23 cellular contexts compared by ENCODE assay signal in the genomic region with DNA sequence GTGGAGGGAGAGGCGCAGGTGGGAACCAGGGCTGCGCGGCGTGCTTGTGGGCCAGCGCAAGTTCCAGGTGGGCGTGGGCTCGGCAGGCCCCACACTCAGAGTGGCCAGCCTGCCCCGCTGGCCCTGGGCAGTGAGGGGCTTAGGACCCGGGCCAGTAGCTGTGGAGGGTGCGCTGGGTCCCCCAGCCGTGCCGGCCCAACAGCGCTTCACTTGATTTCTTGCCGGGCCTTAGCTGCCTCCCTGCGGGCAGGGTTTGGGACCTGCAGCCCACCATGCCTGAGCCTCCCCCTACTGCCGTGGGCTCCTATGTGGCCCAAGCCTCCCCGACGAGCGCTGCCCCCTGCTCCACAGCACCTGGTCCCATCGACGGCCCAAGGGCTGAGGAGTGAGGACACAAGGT.
"Had no signal": no experiment of that assay in that cellular context is flagged by ENCODE, and none has a peak within 500 bp of the region (broad histone marks: within the 10 kb centered on the region; RNA-seq: fewer than 3 reads in every experiment).

No MANE protein-coding gene starts in this region.

- H3K4me2 ChIP-seq: KMS-11, SK-N-SH had no signal

- FAIRE-seq: HTR-8/SVneo, K562, RCC 7860 had no signal

- H3K9ac ChIP-seq: KMS-11, SK-N-SH had no signal

- DNase-seq: Kasumi-1, MM.1S, NCI-H1092 treated with DMSO at 0.1 percent for 48 hours, NCI-H1436, NCI-H187, NCI-H2029, NCI-H2081 treated with DMSO at 0.1 percent for 48 hours, NCI-H2171, NCI-H226, NCI-H446, NCI-H510A, NCI-H524 treated with DMSO at 0.1 percent for 48 hours, NCI-H69, NCI-H774, RPMI8226, SHP77, SK-N-SH had no signal

- H3K4me3 Mint-ChIP-seq: IgD-negative memory B cell had no signal

- H3K36me3 Mint-ChIP-seq: IgD-negative memory B cell had no signal

- H3K27ac Mint-ChIP-seq: IgD-negative memory B cell had no signal

- H3K4me3 ChIP-seq: K562 had no signal

- H3K4me1 Mint-ChIP-seq: IgD-negative memory B cell had no signal

- H3K27me3 Mint-ChIP-seq: IgD-negative memory B cell had no signal

- ATAC-seq: K562 had no signal

- H3K27ac ChIP-seq: HL-60, KMS-11 had no signal
